Comparison of ENCODE assay signal across 8 cellular contexts in the genomic region with DNA sequence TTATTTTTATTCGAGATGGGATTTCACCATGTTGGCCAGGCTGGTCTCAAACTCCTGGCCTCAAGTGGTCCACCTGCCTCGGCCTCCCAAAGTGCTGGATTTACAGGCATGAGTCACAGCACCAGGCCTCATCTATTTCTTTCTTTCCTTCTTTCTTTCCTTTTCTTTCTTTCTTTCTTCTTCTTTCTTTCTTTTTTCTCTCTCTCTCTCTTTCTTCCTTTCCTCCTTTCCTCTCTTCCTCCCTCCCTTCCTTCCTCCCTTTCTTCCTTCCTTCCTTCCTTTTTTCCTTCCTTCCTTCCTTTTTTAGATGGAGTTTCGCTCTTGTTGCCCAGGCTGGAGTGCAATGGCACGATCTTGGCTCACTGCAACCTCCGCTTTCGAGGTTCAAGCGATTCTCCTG. TPM values are rescaled to one million over a fixed set of nuclear protein-coding genes. Genes with fewer than 3 reads are reported as not detected.
DNase-seq lines count a peak whose midpoint lies in the region; ATAC-seq and TF ChIP-seq lines count a peak whose summit lies in the region.
"Not testable (repeated sequence)": the region's sequence is repeated elsewhere in the genome, so short reads cannot be mapped to it uniquely, and the experiment has no call there.

No MANE protein-coding gene starts in this region.

- CTCF ChIA-PET in CD4-positive, alpha-beta T cell (lab: Charles Lee): not testable (repeated sequence)
- CTCF ChIA-PET in RWPE1 (lab: Yijun Ruan, JAX) (interaction anchor here (0.7 kb wide), 2 partner anchors 36 to 802 kb away, joined by 3 to 6 read pairs; no protein-coding TSS in a partner anchor), MCF 10A (lab: Yijun Ruan, JAX) (interaction anchor here (1.0 to 1.5 kb wide), 2 partner anchors 9 to 71 kb away, joined by 4 read pairs; no protein-coding TSS in a partner anchor)
- CTCF ChIA-PET in activated CD8-positive, alpha-beta T cell treated with anti-CD3 and anti-CD28 coated beads for 36 hours (lab: Charles Lee): interaction anchor here (1.8 kb wide), 1 partner anchor 69 kb away, joined by 7 read pairs; no protein-coding TSS in a partner anchor
- CTCF ChIA-PET in activated naive CD4-positive, alpha-beta T cell treated with anti-CD3 and anti-CD28 coated beads, Interleukin-2, amount 10 ng/mL, durations not matched to agents 7 days and 5 days (lab: Charles Lee): interaction anchor here (1.6 to 4.1 kb wide), 2 partner anchors 69 to 88 kb away, joined by 3 to 14 read pairs; no protein-coding TSS in a partner anchor

- not testable (repeated sequence) for H3K27me3 ChIP-seq in CD4-positive, alpha-beta T cell (ENCODE audit: control insufficient read depth, insufficient read depth, low read length)

- BruUV-seq in MCF 10A (replicated peaks; lab: Mats Ljungman, UMichigan): not testable (repeated sequence)

- not testable (repeated sequence) for H3K4me3 Mint-ChIP-seq in CD4-positive, alpha-beta T cell; activated CD8-positive, alpha-beta T cell treated with anti-CD3 and anti-CD28 coated beads for 36 hours; activated naive CD4-positive, alpha-beta T cell treated with anti-CD3 and anti-CD28 coated beads, Interleukin-2, amount 10 ng/mL, durations not matched to agents 7 days and 5 days; MCF 10A (ENCODE audit: unreplicated experiment); memory B cell; progenitor cell of endocrine pancreas (ENCODE audit: low read depth); type B pancreatic cell

- H3K27ac Mint-ChIP-seq in CD4-positive, alpha-beta T cell: peak overlapping the region; percentile 43
- peak overlapping the region; percentile 68 for H3K27ac Mint-ChIP-seq in activated CD8-positive, alpha-beta T cell treated with anti-CD3 and anti-CD28 coated beads for 36 hours
- H3K27ac Mint-ChIP-seq in activated naive CD4-positive, alpha-beta T cell treated with anti-CD3 and anti-CD28 coated beads, Interleukin-2, amount 10 ng/mL, durations not matched to agents 7 days and 5 days: peak overlapping the region; percentile 71
- H3K27ac Mint-ChIP-seq in MCF 10A (ENCODE audit: low read depth, unreplicated experiment) (peak overlapping the region; percentile 59), memory B cell (peak overlapping the region; percentile 54), progenitor cell of endocrine pancreas (peak overlapping the region; percentile 81), type B pancreatic cell (peak overlapping the region; percentile 11)

- DNase-seq in CD4-positive, alpha-beta T cell; RWPE1 (ENCODE audit: low spot score); activated CD8-positive, alpha-beta T cell treated with anti-CD3 and anti-CD28 coated beads for 36 hours; activated naive CD4-positive, alpha-beta T cell treated with anti-CD3 and anti-CD28 coated beads, Interleukin-2, amount 10 ng/mL, durations not matched to agents 7 days and 5 days; MCF 10A (ENCODE audit: unreplicated experiment); memory B cell (ENCODE audit: low spot score in 2 of 2); progenitor cell of endocrine pancreas (ENCODE audit: low spot score, unreplicated experiment); type B pancreatic cell (ENCODE audit: extremely low spot score, unreplicated experiment): not testable (repeated sequence)

- not testable (repeated sequence) for H3K9me3 ChIP-seq in CD4-positive, alpha-beta T cell (ENCODE audit: control insufficient read depth, low read length)

- ATAC-seq in CD4-positive, alpha-beta T cell (ENCODE audit: poor library complexity); activated CD8-positive, alpha-beta T cell treated with anti-CD3 and anti-CD28 coated beads for 36 hours; memory B cell (ENCODE audit: low read depth): not testable (repeated sequence)

- not testable (repeated sequence) for H3K27me3 Mint-ChIP-seq in CD4-positive, alpha-beta T cell; activated CD8-positive, alpha-beta T cell treated with anti-CD3 and anti-CD28 coated beads for 36 hours; activated naive CD4-positive, alpha-beta T cell treated with anti-CD3 and anti-CD28 coated beads, Interleukin-2, amount 10 ng/mL, durations not matched to agents 7 days and 5 days; MCF 10A (ENCODE audit: insufficient read depth, unreplicated experiment); memory B cell; progenitor cell of endocrine pancreas; type B pancreatic cell

- TF ChIP-seq CTCF in CD4-positive, alpha-beta T cell (IDR thresholded peaks at IDR 0.05); RWPE1 (conservative IDR thresholded peaks at IDR 0.05; ENCODE audit: low read depth); activated CD8-positive, alpha-beta T cell treated with anti-CD3 and anti-CD28 coated beads for 36 hours (IDR thresholded peaks at IDR 0.05); MCF 10A (IDR thresholded peaks at IDR 0.05; ENCODE audit: unreplicated experiment); progenitor cell of endocrine pancreas (IDR thresholded peaks at IDR 0.05; ENCODE audit: unreplicated experiment); type B pancreatic cell (conservative IDR thresholded peaks at IDR 0.05): not testable (repeated sequence)

- not testable (repeated sequence) for H3K9me3 Mint-ChIP-seq in CD4-positive, alpha-beta T cell; activated CD8-positive, alpha-beta T cell treated with anti-CD3 and anti-CD28 coated beads for 36 hours; activated naive CD4-positive, alpha-beta T cell treated with anti-CD3 and anti-CD28 coated beads, Interleukin-2, amount 10 ng/mL, durations not matched to agents 7 days and 5 days; MCF 10A (ENCODE audit: unreplicated experiment); memory B cell; progenitor cell of endocrine pancreas (ENCODE audit: low read depth); type B pancreatic cell

- H3K4me1 Mint-ChIP-seq in CD4-positive, alpha-beta T cell (ENCODE audit: low read depth): peaks cover 84% of the 10 kb centered on the region
- peaks cover 51% of the 10 kb centered on the region for H3K4me1 Mint-ChIP-seq in activated CD8-positive, alpha-beta T cell treated with anti-CD3 and anti-CD28 coated beads for 36 hours (ENCODE audit: low read depth)
- H3K4me1 Mint-ChIP-seq in activated naive CD4-positive, alpha-beta T cell treated with anti-CD3 and anti-CD28 coated beads, Interleukin-2, amount 10 ng/mL, durations not matched to agents 7 days and 5 days: peaks cover 18% of the 10 kb centered on the region
- H3K4me1 Mint-ChIP-seq in MCF 10A (ENCODE audit: insufficient read depth, unreplicated experiment): peaks cover 29% of the 10 kb centered on the region
- H3K4me1 Mint-ChIP-seq in memory B cell: peaks cover 25% of the 10 kb centered on the region
- peaks cover 21% of the 10 kb centered on the region for H3K4me1 Mint-ChIP-seq in progenitor cell of endocrine pancreas (ENCODE audit: low read depth)
- H3K4me1 Mint-ChIP-seq in type B pancreatic cell (ENCODE audit: unreplicated experiment): not testable (repeated sequence)

- intact Hi-C loops in CD4-positive, alpha-beta T cell (cut with DNase I, micrococcal nuclease): loop anchor here in 1 of 2 experiments (5.0 kb wide), 1 partner anchor 34 kb away; no protein-coding TSS in a partner anchor
- intact Hi-C loops in activated CD8-positive, alpha-beta T cell treated with anti-CD3 and anti-CD28 coated beads for 36 hours (cut with micrococcal nuclease); MCF 10A (cut with micrococcal nuclease): not testable (repeated sequence)

- not testable (repeated sequence) for H3K27ac ChIP-seq in CD4-positive, alpha-beta T cell (ENCODE audit: low read depth, low read length)
- H3K27ac ChIP-seq in RWPE1: peak overlapping the region; percentile 4; the same call in 1 of the 2 replicates

- H3K36me3 Mint-ChIP-seq in CD4-positive, alpha-beta T cell (ENCODE audit: low read depth): peaks cover 91% of the 10 kb centered on the region
- H3K36me3 Mint-ChIP-seq in activated CD8-positive, alpha-beta T cell treated with anti-CD3 and anti-CD28 coated beads for 36 hours (ENCODE audit: low read depth): peaks cover 66% of the 10 kb centered on the region
- H3K36me3 Mint-ChIP-seq in activated naive CD4-positive, alpha-beta T cell treated with anti-CD3 and anti-CD28 coated beads, Interleukin-2, amount 10 ng/mL, durations not matched to agents 7 days and 5 days: peaks cover 47% of the 10 kb centered on the region
- peaks cover 76% of the 10 kb centered on the region for H3K36me3 Mint-ChIP-seq in MCF 10A (ENCODE audit: insufficient read depth, unreplicated experiment)
- peaks cover 35% of the 10 kb centered on the region for H3K36me3 Mint-ChIP-seq in memory B cell
- peaks cover 23% of the 10 kb centered on the region for H3K36me3 Mint-ChIP-seq in progenitor cell of endocrine pancreas (ENCODE audit: insufficient read depth)
- peaks cover 37% of the 10 kb centered on the region for H3K36me3 Mint-ChIP-seq in type B pancreatic cell

- POLR2A ChIA-PET in CD4-positive, alpha-beta T cell (lab: Charles Lee): interaction anchor here (0.7 to 1.1 kb wide), 2 partner anchors 69 to 1350 kb away, joined by 5 read pairs; no protein-coding TSS in a partner anchor
- POLR2A ChIA-PET in RWPE1 (lab: Yijun Ruan, JAX; ENCODE audit: low non-redundant PET): not testable (repeated sequence)
- POLR2A ChIA-PET in activated CD8-positive, alpha-beta T cell treated with anti-CD3 and anti-CD28 coated beads for 36 hours (lab: Charles Lee): interaction anchor here (0.9 kb wide), 1 partner anchor 42 kb away, joined by 4 read pairs; no protein-coding TSS in a partner anchor
- POLR2A ChIA-PET in MCF 10A (lab: Yijun Ruan, JAX): interaction anchor here (1.1 kb wide), 1 partner anchor 401 kb away, joined by 4 read pairs; no protein-coding TSS in a partner anchor

RNA-seq across cellular contexts. Expression of a gene that starts 36.9 kb away (rescaled TPM):
- 100 to 1,000 TPM; 295 to 296 TPM for total RNA-seq in CD4-positive, alpha-beta T cell
- total RNA-seq in activated CD8-positive, alpha-beta T cell treated with anti-CD3 and anti-CD28 coated beads for 36 hours: 10 to 100 TPM; 94.7 to 98.4 TPM
- total RNA-seq in MCF 10A (2022): 49.7 and 53.1 TPM in 2 replicates
- total RNA-seq in progenitor cell of endocrine pancreas: 107 TPM in 2 replicates
- 63.0 and 75.6 TPM in 2 replicates for total RNA-seq in type B pancreatic cell (ENCODE audit: low replicate concordance)

Comparison
In these comparisons a context has a peak if more than half of its experiments do, and no peak if none do; other contexts are left out.
1. H3K27ac Mint-ChIP-seq: peak in every context shown above with its lines; median percentile 81 in progenitor cell of endocrine pancreas; 71 in activated naive CD4-positive, alpha-beta T cell treated with anti-CD3 and anti-CD28 coated beads, Interleukin-2, amount 10 ng/mL, durations not matched to agents 7 days and 5 days; 68 in activated CD8-positive, alpha-beta T cell treated with anti-CD3 and anti-CD28 coated beads for 36 hours; 59 in MCF 10A; 54 in memory B cell; 43 in CD4-positive, alpha-beta T cell; 11 in type B pancreatic cell.